In the genomic region with DNA sequence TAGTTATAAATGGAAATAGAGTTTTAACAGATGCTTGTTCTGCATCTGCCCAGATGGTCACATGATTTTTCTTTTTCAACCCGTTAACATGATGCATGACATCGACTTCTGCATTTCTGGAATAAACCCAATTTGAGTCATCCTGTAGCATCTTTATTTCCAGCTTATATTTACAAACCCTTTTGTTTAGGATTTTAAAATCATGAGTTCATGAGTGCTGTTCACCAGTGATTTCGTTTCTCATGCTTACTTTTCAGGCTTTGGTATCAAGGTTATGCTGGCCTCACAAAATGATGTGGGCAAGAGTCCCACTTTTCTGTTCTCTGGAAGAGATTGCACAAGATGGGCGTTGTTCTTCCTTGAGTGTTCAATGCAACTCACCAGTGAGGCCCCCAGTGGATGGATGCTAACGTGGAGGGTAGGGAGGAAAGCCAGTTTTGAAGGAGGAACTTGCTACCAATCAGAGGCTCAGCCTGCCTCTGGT, we compare ENCODE assay signal across 10 cellular contexts. TPM values are rescaled to one million over a fixed set of nuclear protein-coding genes. Genes with fewer than 3 reads are reported as not detected.
DNase-seq lines count a peak whose midpoint lies in the region; ATAC-seq, FAIRE-seq and TF ChIP-seq lines count a peak whose summit lies in the region.
"Had no signal": no experiment of that assay in that cellular context is flagged by ENCODE, and none has a peak within 500 bp of the region (broad histone marks: within the 10 kb centered on the region; RNA-seq: fewer than 3 reads in every experiment).

No MANE protein-coding gene starts in this region.

- peaks cover 22% of the 10 kb centered on the region for H3K4me1 ChIP-seq in adipocyte (ENCODE audit: control insufficient read depth, insufficient read depth, low read length)

- H3K36me3 ChIP-seq in adipocyte (ENCODE audit: control insufficient read depth, insufficient read depth, low read length, severe bottlenecking): no peaks in the 10 kb centered on the region

- H3K4me3 ChIP-seq in adipocyte (ENCODE audit: low read length): peak overlapping the region; percentile 42

- TF ChIP-seq POLR2A in GM12892 (IDR thresholded peaks at IDR 0.05; ENCODE audit: low read depth, low read length): no peak

- DNase-seq in H4 (ENCODE audit: low spot score): peak; percentile 34
- peak; percentile 90 for DNase-seq in adipocyte (ENCODE audit: low read depth)
- peak; percentile 57 for DNase-seq in left cardiac atrium
- DNase-seq in stromal cell of bone marrow (ENCODE audit: low read depth): peak; percentile 80
- DNase-seq in NCI-H2171 (lab: John Stamatoyannopoulos, UW): no peak
- no peak for DNase-seq in activated CD4-positive, alpha-beta T cell treated with anti-CD3 and anti-CD28 coated beads, Interleukin-2, amount 50 U/mL, for 4 hours
- no peak for DNase-seq in HK-2 (ENCODE audit: unreplicated experiment)
- no peak for DNase-seq in GM12892 (ENCODE audit: insufficient read length)
- DNase-seq: activated naive CD8-positive, alpha-beta T cell treated with anti-CD3 and anti-CD28 coated beads for 36 hours had no signal

- no peaks in the 10 kb centered on the region for H3K27me3 ChIP-seq in adipocyte (replicated peaks; ENCODE audit: control insufficient read depth, insufficient read depth, low read length)

- peak overlapping the region; percentile 27 for H3K9ac ChIP-seq in adipocyte (ENCODE audit: low read length)

- peak in 1 of 2 donors; percentile 75 for ATAC-seq in left cardiac atrium

- no peaks in the 10 kb centered on the region for H3K9me3 ChIP-seq in adipocyte (ENCODE audit: control insufficient read depth, low read length)

- no peak for FAIRE-seq in GM12892 (lab: Jason Lieb, UNC)

- intact Hi-C loops in left cardiac atrium (cut with DNase I): loop anchor here in 1 of 2 donors (5.0 to 10.0 kb wide), 2 partner anchors 43 to 175 kb away; no protein-coding TSS in a partner anchor

RNA-seq across cellular contexts. Expression of gene HRH1, which starts 5.2 kb away (rescaled TPM):
- total RNA-seq in H4 (2014; rRNA removed; shearing (Covaris generic)): 1.9 and 3.9 TPM in 2 replicates
- 1 to 10 TPM; 3.0 to 3.5 TPM for total RNA-seq in left cardiac atrium
- not detected for polyA plus RNA-seq in GM12892 (2012; ENCODE audit: missing spikeins)
- total RNA-seq: G401 had no signal

Comparison
In these comparisons a context has a peak if more than half of its experiments do, and no peak if none do; other contexts are left out.
1. DNase-seq: peak in H4 (single experiment), adipocyte (single experiment), left cardiac atrium (single experiment) and stromal cell of bone marrow (single experiment); none in NCI-H2171 (single experiment), activated CD4-positive, alpha-beta T cell treated with anti-CD3 and anti-CD28 coated beads, Interleukin-2, amount 50 U/mL, for 4 hours (0 of 2), HK-2 (single experiment) and GM12892 (single experiment).